10 cellular contexts compared by ENCODE assay signal in genomic region chr1:243496173-243496553, GRCh38.
DNase-seq lines count a peak whose midpoint lies in the region; ATAC-seq and TF ChIP-seq lines count a peak whose summit lies in the region.
"Had no signal": no experiment of that assay in that cellular context is flagged by ENCODE, and none has a peak within 500 bp of the region (broad histone marks: within the 10 kb centered on the region; RNA-seq: fewer than 3 reads in every experiment).

No MANE protein-coding gene starts in this region.

- peaks cover 10% of the 10 kb centered on the region for H3K27me3 Mint-ChIP-seq in neural progenitor cell (ENCODE audit: insufficient read depth, low read depth)

- no peak overlapping the region for H3K9ac ChIP-seq in neural progenitor cell

- peak overlapping the region; percentile 13 for H3K4me2 ChIP-seq in neural progenitor cell

- peaks cover 14% of the 10 kb centered on the region for H3K36me3 Mint-ChIP-seq in neural progenitor cell

- 0 out of 2 replicates have a peak overlapping the region, but pooled peaks have one; percentile 17 for H3K27ac ChIP-seq in ACC112 (ENCODE audit: low read depth, low read length)
- H3K27ac ChIP-seq in esophagus muscularis mucosa (replicated peaks in 1 of 4): peak overlapping the region; percentile 77 to 84 (median 80)
- H3K27ac ChIP-seq in neural progenitor cell: no peak overlapping the region

- H3K4me1 Mint-ChIP-seq in neural progenitor cell: peaks cover 37% of the 10 kb centered on the region

- ATAC-seq in HG03460 (IDR thresholded peaks at IDR 0.05; ENCODE audit: unreplicated experiment) (no peak), HG02870 (IDR thresholded peaks at IDR 0.05; ENCODE audit: unreplicated experiment) (no peak), GM19395 (IDR thresholded peaks at IDR 0.05; ENCODE audit: unreplicated experiment) (no peak)
- ATAC-seq: PC-3 had no signal

- H3F3A ChIP-seq in neural progenitor cell (ENCODE audit: low read depth): no peaks in the 10 kb centered on the region

- H3K4me1 ChIP-seq in ACC112 (ENCODE audit: control insufficient read depth, insufficient read depth, low read length, unreplicated experiment): peaks cover 17% of the 10 kb centered on the region
- H3K4me1 ChIP-seq in esophagus muscularis mucosa: peaks cover 15 to 48% (median 29%) of the 10 kb centered on the region in 4 donors
- peaks cover 11% of the 10 kb centered on the region for H3K4me1 ChIP-seq in neural progenitor cell

- H3K9me3 ChIP-seq in esophagus muscularis mucosa: no peaks in the 10 kb centered on the region
- H3K9me3 ChIP-seq in neural progenitor cell (ENCODE audit: low read depth): no peaks in the 10 kb centered on the region

- no peak for TF ChIP-seq POLR2A in esophagus muscularis mucosa (IDR thresholded peaks at IDR 0.05; ENCODE audit: low read depth)

- H3K4me3 ChIP-seq in ACC112 (ENCODE audit: low read depth, low read length) (no peak overlapping the region), esophagus muscularis mucosa (peak overlapping the region; percentile 8 to 30 (median 28)), neural progenitor cell (no peak overlapping the region)

- intact Hi-C loops in esophagus muscularis mucosa (cut with DNase I): no loop called here

- TF ChIP-seq CTCF in esophagus muscularis mucosa (IDR thresholded peaks at IDR 0.05): no peak
- no peak for TF ChIP-seq CTCF in neural progenitor cell (IDR thresholded peaks at IDR 0.05)

- H2AFZ ChIP-seq in ACC112 (ENCODE audit: low read length, unreplicated experiment) (no peak overlapping the region), neural progenitor cell (replicated peaks) (peak overlapping the region; percentile 60)

- no peaks in the 10 kb centered on the region for H4K20me1 ChIP-seq in neural progenitor cell (ENCODE audit: low read depth)

- no peaks in the 10 kb centered on the region for H3K9me3 Mint-ChIP-seq in neural progenitor cell

- H3K4me3 Mint-ChIP-seq in neural progenitor cell: no peak overlapping the region

- H3K36me3 ChIP-seq in ACC112 (ENCODE audit: insufficient read depth, low read length) (0 out of 2 replicates have a peak, but pooled peaks cover 3% of the 10 kb centered on the region), esophagus muscularis mucosa (peaks cover 0 to 12% (median 8%) of the 10 kb centered on the region in 4 donors), neural progenitor cell (no peaks in the 10 kb centered on the region)

- TF ChIP-seq EP300 in esophagus muscularis mucosa (IDR thresholded peaks at IDR 0.05): no peak

- DNase-seq in NCI-H2029 treated with DMSO at 0.1 percent for 48 hours (lab: John Stamatoyannopoulos, UW): peak; percentile 14
- DNase-seq in esophagus muscularis mucosa (ENCODE audit: extremely low spot score): no peak
- peak; percentile 26 for DNase-seq in neural progenitor cell (ENCODE audit: low spot score)
- no peak for DNase-seq in NCI-H345 treated with DMSO at 0.1 percent for 48 hours (lab: John Stamatoyannopoulos, UW; ENCODE audit: unreplicated experiment)
- DNase-seq: DMS153, PC-3 had no signal

- H3K27me3 ChIP-seq in ACC112 (ENCODE audit: insufficient read depth, low read length): no peaks in the 10 kb centered on the region
- no peaks in the 10 kb centered on the region for H3K27me3 ChIP-seq in esophagus muscularis mucosa
- no peaks in the 10 kb centered on the region for H3K27me3 ChIP-seq in neural progenitor cell

- H3K79me2 ChIP-seq in ACC112 (ENCODE audit: control insufficient read depth, insufficient read depth, low read length, unreplicated experiment) (no peaks in the 10 kb centered on the region), neural progenitor cell (ENCODE audit: low read depth) (no peaks in the 10 kb centered on the region)

- peak overlapping the region; percentile 68 for H3K27ac Mint-ChIP-seq in neural progenitor cell

- WGBS in esophagus muscularis mucosa: 34% methylated on average over 15 of the region's 15 CpGs

Comparison
In these comparisons a context has a peak if more than half of its experiments do, and no peak if none do; other contexts are left out.
1. H3K4me3 ChIP-seq: peak in esophagus muscularis mucosa (4 of 4); none in ACC112 (single experiment) and neural progenitor cell (single experiment).
2. DNase-seq: peak in NCI-H2029 treated with DMSO at 0.1 percent for 48 hours (single experiment) and neural progenitor cell (single experiment); none in esophagus muscularis mucosa (single experiment) and NCI-H345 treated with DMSO at 0.1 percent for 48 hours (single experiment).